Comparison of ENCODE assay signal across 32 cellular contexts in genomic region chr7:134772401-134772800, GRCh38.
"Had no signal": no experiment of that assay in that cellular context is flagged by ENCODE, and none has a peak within 500 bp of the region (broad histone marks: within the 10 kb centered on the region; RNA-seq: fewer than 3 reads in every experiment).

No MANE protein-coding gene starts in this region.

- H3K4me3 ChIP-seq: adrenal gland, body of pancreas had no signal

- H3K36me3 ChIP-seq: adrenal gland, WERI-Rb-1 had no signal

- H3K27ac ChIP-seq: adrenal gland, body of pancreas, WERI-Rb-1 had no signal

- FAIRE-seq: colon, endometrium, endothelial cell of umbilical vein, frontal cortex had no signal

- ATAC-seq: activated CD4-positive, CD25-positive, alpha-beta regulatory T cell treated with anti-CD3 and anti-CD28 coated beads, Interleukin-2, amount 50 U/mL, for 24 hours; activated CD8-positive, alpha-beta memory T cell treated with anti-CD3 and anti-CD28 coated beads, Interleukin-2, amount 10 ng/mL, durations not matched to agents 7 days and 5 days; activated CD8-positive, alpha-beta T cell treated with anti-CD3 and anti-CD28 coated beads, Interleukin-2, amount 10 ng/mL, durations not matched to agents 7 days and 5 days; activated naive CD8-positive, alpha-beta T cell treated with anti-CD3 and anti-CD28 coated beads, Interleukin-2, amount 50 U/mL, for 24 hours; body of pancreas; esophagus mucosa; T-helper 17 cell had no signal

- H3K4me1 ChIP-seq: adrenal gland, body of pancreas had no signal

- DNase-seq: activated B cell treated with CpG ODN at 0.5 μM for 24 hours; activated CD4-positive, alpha-beta memory T cell treated with anti-CD3 and anti-CD28 coated beads for 36 hours; activated CD4-positive, alpha-beta T cell treated with anti-CD3 and anti-CD28 coated beads for 48 hours; activated CD4-positive, alpha-beta T cell treated with anti-CD3 and anti-CD28 coated beads, Interleukin-2, amount 50 U/mL, for 1 hour; activated CD8-positive, alpha-beta memory T cell treated with anti-CD3 and anti-CD28 coated beads, Interleukin-2, amount 10 ng/mL, durations not matched to agents 7 days and 5 days; activated CD8-positive, alpha-beta memory T cell treated with anti-CD3 and anti-CD28 coated beads, Interleukin-2, amount 50 U/mL, for 4 hours; activated CD8-positive, alpha-beta T cell treated with anti-CD3 and anti-CD28 coated beads, Interleukin-2, amount 10 ng/mL, durations not matched to agents 7 days and 5 days; activated effector memory CD4-positive, alpha-beta T cell treated with anti-CD3 and anti-CD28 coated beads, Interleukin-2, amount 50 U/mL, for 16 hours; activated naive CD4-positive, alpha-beta T cell treated with anti-CD3 and anti-CD28 coated beads for 36 hours; activated naive CD8-positive, alpha-beta T cell treated with anti-CD3 and anti-CD28 coated beads for 36 hours; activated naive CD8-positive, alpha-beta T cell treated with anti-CD3 and anti-CD28 coated beads, Interleukin-2, amount 50 U/mL, for 24 hours; activated T-cell treated with anti-CD3 and anti-CD28 coated beads, Interleukin-2, amount 50 U/mL, for 1 hour; activated T-cell treated with anti-CD3 and anti-CD28 coated beads, Interleukin-2, amount 50 U/mL, for 48 hours; adrenal gland; amygdala; aorta; body of pancreas; caudate nucleus; cortex of kidney; dermis blood vessel endothelial cell; effector CD8-positive, alpha-beta T cell; head of caudate nucleus; T-helper 1 cell; T-helper 17 cell; T1000; WERI-Rb-1 had no signal

- H3K27me3 ChIP-seq: adrenal gland, body of pancreas had no signal

- H3K9me3 ChIP-seq: adrenal gland, body of pancreas had no signal
